ENCODE assay signal across 11 cellular contexts in genomic region chr14:65832431-65833253, GRCh38.
DNase-seq lines count a peak whose midpoint lies in the region; ATAC-seq and TF ChIP-seq lines count a peak whose summit lies in the region.
"Had no signal": no experiment of that assay in that cellular context is flagged by ENCODE, and none has a peak within 500 bp of the region (broad histone marks: within the 10 kb centered on the region; RNA-seq: fewer than 3 reads in every experiment).

No MANE protein-coding gene starts in this region.

- TF ChIP-seq CTCF in MM.1S (IDR thresholded peaks at IDR 0.05; ENCODE audit: low read length) (peak; percentile 6; the same call in 1 of the 2 replicates), endodermal cell (conservative IDR thresholded peaks at IDR 0.05) (peak; percentile 80)

- 67 to 71% methylated on average over 6 to 10 of the region's 10 CpGs for WGBS in endodermal cell (ENCODE audit: insufficient coverage in 1 of 2, insufficient read length in 1 of 2), 2 experiments

- no peaks in the 10 kb centered on the region for H3F3A ChIP-seq in MM.1S (ENCODE audit: insufficient read depth, low read length)

- no peak overlapping the region for H3K4me3 Mint-ChIP-seq in endodermal cell

- H3K36me3 ChIP-seq in MM.1S (replicated peaks; ENCODE audit: insufficient read depth, low read length) (no peaks in the 10 kb centered on the region), endodermal cell (ENCODE audit: control insufficient read depth, insufficient read depth, low read length) (no peaks in the 10 kb centered on the region)
- H3K36me3 ChIP-seq: vagina had no signal

- no peaks in the 10 kb centered on the region for H3K36me3 Mint-ChIP-seq in endodermal cell (ENCODE audit: low read depth)

- H3K27ac ChIP-seq in MM.1S (ENCODE audit: low read length) (no peak overlapping the region), endodermal cell (ENCODE audit: low read depth, low read length) (no peak overlapping the region)
- H3K27ac ChIP-seq: coronary artery, vagina had no signal

- H3K27ac Mint-ChIP-seq in endodermal cell: no peak overlapping the region

- H3K4me1 ChIP-seq in MM.1S (ENCODE audit: low read length) (no peaks in the 10 kb centered on the region), endodermal cell (ENCODE audit: control insufficient read depth, insufficient read depth, low read length) (peaks cover 11% of the 10 kb centered on the region)
- H3K4me1 ChIP-seq: vagina had no signal

- DNase-seq in NCI-H82 (lab: John Stamatoyannopoulos, UW) (peak; percentile 44), NCI-H82 treated with DMSO at 0.1 percent for 48 hours (lab: John Stamatoyannopoulos, UW; ENCODE audit: unreplicated experiment) (no peak), MM.1S (no peak), endodermal cell (peak; percentile 77), renal cortical epithelial cell (ENCODE audit: low read depth) (peak; percentile 92), NOMO-1 treated with dmso at 0.1 percent for 144 hours (lab: John Stamatoyannopoulos, UW; ENCODE audit: unreplicated experiment) (no peak)
- DNase-seq in activated CD4-positive, alpha-beta T cell treated with anti-CD3 and anti-CD28 coated beads for 4 hours: no peak
- DNase-seq: NCI-H345 had no signal

- peaks cover 42% of the 10 kb centered on the region for H3K4me1 Mint-ChIP-seq in endodermal cell

- H3K9me3 ChIP-seq in MM.1S (replicated peaks; ENCODE audit: insufficient read depth, low read length) (no peaks in the 10 kb centered on the region), endodermal cell (ENCODE audit: control insufficient read depth, low read length) (no peaks in the 10 kb centered on the region)
- H3K9me3 ChIP-seq: vagina had no signal

- no peak overlapping the region for H3K4me2 ChIP-seq in MM.1S (ENCODE audit: low read depth, low read length)

- H3K79me2 ChIP-seq in MM.1S (ENCODE audit: low read length): no peaks in the 10 kb centered on the region

- H3K4me3 ChIP-seq in MM.1S (ENCODE audit: low read length): no peak overlapping the region
- H3K4me3 ChIP-seq in endodermal cell (ENCODE audit: low read length): no peak overlapping the region
- H3K4me3 ChIP-seq: coronary artery, vagina had no signal

- H3K27me3 Mint-ChIP-seq in endodermal cell (ENCODE audit: insufficient read depth): peaks cover 30% of the 10 kb centered on the region

- H3K9me2 ChIP-seq in MM.1S (replicated peaks; ENCODE audit: insufficient read depth, low read length): no peaks in the 10 kb centered on the region

- ATAC-seq in HG02759 (IDR thresholded peaks at IDR 0.05; ENCODE audit: unreplicated experiment): no peak

- no peaks in the 10 kb centered on the region for H3K9me3 Mint-ChIP-seq in endodermal cell

- H4K20me1 ChIP-seq in MM.1S (ENCODE audit: insufficient read depth, low read length): no peaks in the 10 kb centered on the region

- H3K9ac ChIP-seq in MM.1S (ENCODE audit: low read length): no peak overlapping the region
- no peak overlapping the region for H3K9ac ChIP-seq in endodermal cell (ENCODE audit: extremely low read depth, low read length, poor library complexity, severe bottlenecking)

- H2AFZ ChIP-seq in MM.1S (ENCODE audit: low read length): no peak overlapping the region

- H3K27me3 ChIP-seq in MM.1S (replicated peaks; ENCODE audit: insufficient read depth, low read length) (no peaks in the 10 kb centered on the region), endodermal cell (ENCODE audit: control insufficient read depth, insufficient read depth, low read length, poor library complexity, severe bottlenecking) (peaks cover 3% of the 10 kb centered on the region)
- H3K27me3 ChIP-seq: vagina had no signal

Comparison
In these comparisons a context has a peak if more than half of its experiments do, and no peak if none do; other contexts are left out.
1. DNase-seq: peak in NCI-H82 (single experiment), endodermal cell (single experiment) and renal cortical epithelial cell (single experiment); none in NCI-H82 treated with DMSO at 0.1 percent for 48 hours (single experiment), MM.1S (single experiment), NOMO-1 treated with dmso at 0.1 percent for 144 hours (single experiment) and activated CD4-positive, alpha-beta T cell treated with anti-CD3 and anti-CD28 coated beads for 4 hours (0 of 2).